Comparison of ENCODE assay signal across 8 cellular contexts in genomic region chr7:135414850-135415439, GRCh38.
DNase-seq lines count a peak whose midpoint lies in the region; ATAC-seq and TF ChIP-seq lines count a peak whose summit lies in the region.

No MANE protein-coding gene starts in this region.

- DNase-seq in AG09319 (ENCODE audit: extremely low read depth, low read depth): peak; percentile 15
- peak; percentile 12 for DNase-seq in GM04503 (ENCODE audit: low read depth)
- peak; percentile 84 for DNase-seq in NB4 (ENCODE audit: low read depth)
- DNase-seq in activated CD4-positive, alpha-beta T cell treated with anti-CD3 and anti-CD28 coated beads for 48 hours: peak; percentile 43
- peak; percentile 60 for DNase-seq in hepatocyte (ENCODE audit: low spot score)
- peak; percentile 8 for DNase-seq in stimulated activated CD8-positive, alpha-beta memory T cell treated with anti-CD3 and anti-CD28 coated beads, Interleukin-4, amount 100 ng/mL, for 24 hours (ENCODE audit: low read depth)

- no peak overlapping the region for H3K4me3 ChIP-seq in NB4 (ENCODE audit: low read depth, low read length)
- no peak overlapping the region for H3K4me3 ChIP-seq in hepatocyte

- no peak overlapping the region for H3K4me2 ChIP-seq in hepatocyte

- H2AFZ ChIP-seq in hepatocyte: no peak overlapping the region

- no peaks in the 10 kb centered on the region for H3K27me3 ChIP-seq in hepatocyte

- peaks cover 5% of the 10 kb centered on the region for H4K20me1 ChIP-seq in hepatocyte (ENCODE audit: insufficient read depth, poor library complexity, severe bottlenecking)

- no peaks in the 10 kb centered on the region for H3K9me3 ChIP-seq in hepatocyte (ENCODE audit: low read depth)

- TF ChIP-seq POLR2A in NB4 (IDR thresholded peaks at IDR 0.05; ENCODE audit: extremely low read depth, insufficient read length): no peak
- TF ChIP-seq POLR2A in GM18505 (IDR thresholded peaks at IDR 0.05; ENCODE audit: borderline replicate concordance, extremely low read depth, insufficient read depth, insufficient read length): no peak

- TF ChIP-seq CTCF in AG09319 (IDR thresholded peaks at IDR 0.05; ENCODE audit: low read depth, low read length) (peak; percentile 49), NB4 (IDR thresholded peaks at IDR 0.05; ENCODE audit: low read depth, low read length) (peak; percentile 81), hepatocyte (IDR thresholded peaks at IDR 0.05; ENCODE audit: poor library complexity) (peak; percentile 47)

- H3K79me2 ChIP-seq in hepatocyte: no peaks in the 10 kb centered on the region

- H3K9me2 ChIP-seq in hepatocyte (replicated peaks; ENCODE audit: insufficient read depth): no peaks in the 10 kb centered on the region

- WGBS in hepatocyte (ENCODE audit: low lambda C conversion rate, missing lambda C conversion rate): 63% methylated on average over 2 of the region's 2 CpGs

- H3K36me3 ChIP-seq in hepatocyte (replicated peaks; ENCODE audit: insufficient read depth, low read depth): no peaks in the 10 kb centered on the region

- H3K27ac ChIP-seq in hepatocyte: no peak overlapping the region

- ATAC-seq in GM18505 (IDR thresholded peaks at IDR 0.05; ENCODE audit: unreplicated experiment): no peak
- no peak for ATAC-seq in HG03159 (IDR thresholded peaks at IDR 0.05; ENCODE audit: unreplicated experiment)

- no peaks in the 10 kb centered on the region for H3K4me1 ChIP-seq in hepatocyte (ENCODE audit: insufficient read depth)

Comparison
In these comparisons a context has a peak if more than half of its experiments do, and no peak if none do; other contexts are left out.
1. DNase-seq: peak in every context shown above with its lines; median percentile 84 in NB4; 60 in hepatocyte; 43 in activated CD4-positive, alpha-beta T cell treated with anti-CD3 and anti-CD28 coated beads for 48 hours; 15 in AG09319; 12 in GM04503; 8 in stimulated activated CD8-positive, alpha-beta memory T cell treated with anti-CD3 and anti-CD28 coated beads, Interleukin-4, amount 100 ng/mL, for 24 hours.